Comparison of ENCODE assay signal across 22 cellular contexts in the genomic region with DNA sequence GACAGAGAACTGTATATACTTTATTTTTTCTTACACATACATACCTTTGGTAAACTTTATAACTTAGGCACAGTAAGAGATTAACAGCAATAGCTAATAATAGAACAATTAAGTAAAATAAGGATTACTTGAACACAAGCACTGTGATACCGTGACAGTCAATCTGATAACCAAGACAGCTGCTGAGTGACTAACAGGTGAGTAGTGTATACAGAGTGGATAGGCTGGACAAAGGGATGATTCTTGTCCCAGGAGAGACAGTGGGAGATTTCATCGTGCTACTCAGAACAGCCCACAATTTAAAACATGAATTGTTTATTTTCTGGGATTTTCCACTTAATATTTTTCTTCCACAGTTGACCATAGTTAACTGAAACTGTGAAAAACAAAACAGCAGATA.
"Had no signal": no experiment of that assay in that cellular context is flagged by ENCODE, and none has a peak within 500 bp of the region (broad histone marks: within the 10 kb centered on the region; RNA-seq: fewer than 3 reads in every experiment).

No MANE protein-coding gene starts in this region.

- H3K36me3 Mint-ChIP-seq: activated naive CD8-positive, alpha-beta T cell treated with anti-CD3 and anti-CD28 coated beads for 36 hours; T-cell had no signal

- H3K4me3 ChIP-seq: SK-N-MC had no signal

- H3K27ac ChIP-seq: SK-N-MC had no signal

- H3K27me3 Mint-ChIP-seq: activated B cell treated with CpG ODN at 0.5 μM for 24 hours; activated CD4-positive, alpha-beta T cell treated with anti-CD3 and anti-CD28 coated beads, Interleukin-2, amount 10 ng/mL, durations not matched to agents 24 days and 14 days; activated naive CD8-positive, alpha-beta T cell treated with anti-CD3 and anti-CD28 coated beads for 36 hours; activated T-helper 17 cell treated with anti-CD3 and anti-CD28 coated beads, Interleukin-2, amount 50 U/mL, for 72 hours had no signal

- H3K9me3 Mint-ChIP-seq: activated B cell treated with CpG ODN at 0.5 μM for 24 hours; activated CD4-positive, alpha-beta T cell treated with anti-CD3 and anti-CD28 coated beads, Interleukin-2, amount 10 ng/mL, durations not matched to agents 24 days and 14 days; activated T-helper 17 cell treated with anti-CD3 and anti-CD28 coated beads, Interleukin-2, amount 50 U/mL, for 72 hours; T-cell had no signal

- ATAC-seq: activated T-helper 17 cell treated with anti-CD3 and anti-CD28 coated beads, Interleukin-2, amount 50 U/mL, for 72 hours; T-cell had no signal

- DNase-seq: activated B cell treated with CpG ODN at 0.5 μM for 24 hours; activated CD4-positive, alpha-beta T cell treated with anti-CD3 and anti-CD28 coated beads for 1 hour; activated CD4-positive, alpha-beta T cell treated with anti-CD3 and anti-CD28 coated beads, Interleukin-2, amount 10 ng/mL, durations not matched to agents 24 days and 14 days; activated CD4-positive, alpha-beta T cell treated with anti-CD3 and anti-CD28 coated beads, Interleukin-2, amount 50 U/mL, for 48 hours; activated gamma-delta T cell; activated naive CD4-positive, alpha-beta T cell treated with anti-CD3 and anti-CD28 coated beads for 36 hours; activated naive CD8-positive, alpha-beta T cell treated with anti-CD3 and anti-CD28 coated beads for 36 hours; activated T-cell treated with anti-CD3 and anti-CD28 coated beads for 4 hours; activated T-cell treated with anti-CD3 and anti-CD28 coated beads, Interleukin-2, amount 50 U/mL, for 48 hours; caudate nucleus; NCI-H1048; NCI-H1694; NCI-H2029 treated with DMSO at 0.1 percent for 48 hours; NCI-H345; NCI-H510A; NCI-H526 treated with DMSO at 0.1 percent for 48 hours; SIG-M5; T-cell; T-helper 2 cell; T1000 had no signal

- H3K4me3 Mint-ChIP-seq: activated B cell treated with CpG ODN at 0.5 μM for 24 hours; activated CD4-positive, alpha-beta T cell treated with anti-CD3 and anti-CD28 coated beads, Interleukin-2, amount 10 ng/mL, durations not matched to agents 24 days and 14 days; activated naive CD4-positive, alpha-beta T cell treated with anti-CD3 and anti-CD28 coated beads for 36 hours; activated naive CD8-positive, alpha-beta T cell treated with anti-CD3 and anti-CD28 coated beads for 36 hours; activated T-helper 17 cell treated with anti-CD3 and anti-CD28 coated beads, Interleukin-2, amount 50 U/mL, for 72 hours; T-cell had no signal

- H3K4me1 Mint-ChIP-seq: activated B cell treated with CpG ODN at 0.5 μM for 24 hours; activated CD4-positive, alpha-beta T cell treated with anti-CD3 and anti-CD28 coated beads, Interleukin-2, amount 10 ng/mL, durations not matched to agents 24 days and 14 days; activated T-helper 17 cell treated with anti-CD3 and anti-CD28 coated beads, Interleukin-2, amount 50 U/mL, for 72 hours; T-cell had no signal

- H3K27ac Mint-ChIP-seq: activated B cell treated with CpG ODN at 0.5 μM for 24 hours; activated CD4-positive, alpha-beta T cell treated with anti-CD3 and anti-CD28 coated beads, Interleukin-2, amount 10 ng/mL, durations not matched to agents 24 days and 14 days; activated naive CD4-positive, alpha-beta T cell treated with anti-CD3 and anti-CD28 coated beads for 36 hours; activated naive CD8-positive, alpha-beta T cell treated with anti-CD3 and anti-CD28 coated beads for 36 hours; activated T-helper 17 cell treated with anti-CD3 and anti-CD28 coated beads, Interleukin-2, amount 50 U/mL, for 72 hours; T-cell had no signal
